8 cellular contexts compared by ENCODE assay signal in genomic region chr16:69724981-69725479, GRCh38. TPM values are rescaled to one million over a fixed set of nuclear protein-coding genes. Genes with fewer than 3 reads are reported as not detected.
DNase-seq lines count a peak whose midpoint lies in the region; ATAC-seq and TF ChIP-seq lines count a peak whose summit lies in the region.

No MANE protein-coding gene starts in this region.

- no peak for ATAC-seq in activated T-cell treated with anti-CD3 and anti-CD28 coated beads, Interleukin-2, amount 50 U/mL, for 4 hours
- no peak for ATAC-seq in activated CD8-positive, alpha-beta T cell treated with anti-CD3 and anti-CD28 coated beads, Interleukin-2, amount 10 ng/mL, durations not matched to agents 7 days and 5 days
- ATAC-seq in HG03159 (IDR thresholded peaks at IDR 0.05; ENCODE audit: unreplicated experiment), result no peak
- ATAC-seq in HG02588 (IDR thresholded peaks at IDR 0.05; ENCODE audit: unreplicated experiment), result no peak

- no peaks in the 10 kb centered on the region for H3K27me3 Mint-ChIP-seq in activated T-cell treated with anti-CD3 and anti-CD28 coated beads, Interleukin-2, amount 50 U/mL, for 4 hours (ENCODE audit: low read depth)
- no peaks in the 10 kb centered on the region for H3K27me3 Mint-ChIP-seq in activated CD8-positive, alpha-beta T cell treated with anti-CD3 and anti-CD28 coated beads, Interleukin-2, amount 10 ng/mL, durations not matched to agents 7 days and 5 days (ENCODE audit: low read depth)

- TF ChIP-seq CTCF in hepatocyte (IDR thresholded peaks at IDR 0.05; ENCODE audit: poor library complexity), result no peak
- no peak for TF ChIP-seq CTCF in thyroid gland (IDR thresholded peaks at IDR 0.05)

- peaks cover 12% of the 10 kb centered on the region for H3K4me1 ChIP-seq in hepatocyte (ENCODE audit: insufficient read depth)
- peaks cover 45 to 46% of the 10 kb centered on the region in 2 donors for H3K4me1 ChIP-seq in thyroid gland

- no peaks in the 10 kb centered on the region for H3K9me3 Mint-ChIP-seq in activated T-cell treated with anti-CD3 and anti-CD28 coated beads, Interleukin-2, amount 50 U/mL, for 4 hours
- no peaks in the 10 kb centered on the region for H3K9me3 Mint-ChIP-seq in activated CD8-positive, alpha-beta T cell treated with anti-CD3 and anti-CD28 coated beads, Interleukin-2, amount 10 ng/mL, durations not matched to agents 7 days and 5 days (ENCODE audit: insufficient read depth)

- H3K4me3 Mint-ChIP-seq in activated T-cell treated with anti-CD3 and anti-CD28 coated beads, Interleukin-2, amount 50 U/mL, for 4 hours, result peak overlapping the region; percentile 45
- peak overlapping the region; percentile 84 for H3K4me3 Mint-ChIP-seq in activated CD8-positive, alpha-beta T cell treated with anti-CD3 and anti-CD28 coated beads, Interleukin-2, amount 10 ng/mL, durations not matched to agents 7 days and 5 days

- H3K36me3 Mint-ChIP-seq in activated T-cell treated with anti-CD3 and anti-CD28 coated beads, Interleukin-2, amount 50 U/mL, for 4 hours (ENCODE audit: insufficient read depth), result no peaks in the 10 kb centered on the region
- no peaks in the 10 kb centered on the region for H3K36me3 Mint-ChIP-seq in activated CD8-positive, alpha-beta T cell treated with anti-CD3 and anti-CD28 coated beads, Interleukin-2, amount 10 ng/mL, durations not matched to agents 7 days and 5 days (ENCODE audit: low read depth)

- H3K27ac Mint-ChIP-seq in activated CD8-positive, alpha-beta T cell treated with anti-CD3 and anti-CD28 coated beads, Interleukin-2, amount 10 ng/mL, durations not matched to agents 7 days and 5 days, result peak overlapping the region; percentile 57

- POLR2A ChIA-PET in activated CD8-positive, alpha-beta T cell treated with anti-CD3 and anti-CD28 coated beads, Interleukin-2, amount 10 ng/mL, durations not matched to agents 7 days and 5 days (lab: Charles Lee), result interaction anchor here (4.9 kb wide), 1 partner anchor 29 kb away, joined by 35 read pairs; the partner anchor contains the start of gene NOB1

- H3K9me3 ChIP-seq in hepatocyte (ENCODE audit: low read depth) (no peaks in the 10 kb centered on the region), thyroid gland (no peaks in the 10 kb centered on the region)

- peaks cover 18% of the 10 kb centered on the region for H3K4me1 Mint-ChIP-seq in activated T-cell treated with anti-CD3 and anti-CD28 coated beads, Interleukin-2, amount 50 U/mL, for 4 hours (ENCODE audit: low read depth)
- peaks cover 51% of the 10 kb centered on the region for H3K4me1 Mint-ChIP-seq in activated CD8-positive, alpha-beta T cell treated with anti-CD3 and anti-CD28 coated beads, Interleukin-2, amount 10 ng/mL, durations not matched to agents 7 days and 5 days (ENCODE audit: low read depth)

- peak overlapping the region; percentile 82 for H3K4me2 ChIP-seq in hepatocyte

- H3K27ac ChIP-seq in hepatocyte (peak overlapping the region; percentile 87), thyroid gland (peak overlapping the region; percentile 84 to 92 (median 89))

- WGBS in hepatocyte (ENCODE audit: low lambda C conversion rate, missing lambda C conversion rate), result 50% methylated on average over 6 of the region's 6 CpGs
- WGBS in thyroid gland, 2 donors, result 63 to 64% methylated on average over 6 of the region's 6 CpGs

- H3K4me3 ChIP-seq in hepatocyte, result peak overlapping the region; percentile 28
- H3K4me3 ChIP-seq in thyroid gland (replicated peaks in 1 of 3), result peak overlapping the region in 1 of 3 donors; percentile 33

- H4K20me1 ChIP-seq in hepatocyte (ENCODE audit: insufficient read depth, poor library complexity, severe bottlenecking), result no peaks in the 10 kb centered on the region

- H3K9me2 ChIP-seq in hepatocyte (replicated peaks; ENCODE audit: insufficient read depth), result no peaks in the 10 kb centered on the region

- H3K79me2 ChIP-seq in hepatocyte, result peaks cover 21% of the 10 kb centered on the region

- CTCF ChIA-PET in activated CD8-positive, alpha-beta T cell treated with anti-CD3 and anti-CD28 coated beads, Interleukin-2, amount 10 ng/mL, durations not matched to agents 7 days and 5 days (lab: Charles Lee), result interaction anchor here (0.8 to 3.6 kb wide), 4 partner anchors 15 to 328 kb away, joined by 3 to 43 read pairs (median 10); partner anchors contain the start of gene NOB1

- intact Hi-C loops in thyroid gland (cut with DNase I), result no loop called here

- DNase-seq in activated T-cell treated with anti-CD3 and anti-CD28 coated beads, Interleukin-2, amount 50 U/mL, for 4 hours, result no peak
- no peak for DNase-seq in activated T-cell treated with anti-CD3 and anti-CD28 coated beads, Interleukin-2, amount 50 U/mL, for 48 hours
- DNase-seq in activated CD8-positive, alpha-beta T cell treated with anti-CD3 and anti-CD28 coated beads, Interleukin-2, amount 10 ng/mL, durations not matched to agents 7 days and 5 days, result no peak
- no peak for DNase-seq in hepatocyte (ENCODE audit: low spot score)
- DNase-seq in thyroid gland, result no peak
- no peak for DNase-seq in superior temporal gyrus (ENCODE audit: extremely low spot score)

- TF ChIP-seq POLR2A in thyroid gland (IDR thresholded peaks at IDR 0.05), result no peak

- H3K36me3 ChIP-seq in hepatocyte (replicated peaks; ENCODE audit: insufficient read depth, low read depth) (no peaks in the 10 kb centered on the region), thyroid gland (no peaks in the 10 kb centered on the region)

- H2AFZ ChIP-seq in hepatocyte, result no peak overlapping the region

- no peaks in the 10 kb centered on the region for H3K27me3 ChIP-seq in hepatocyte
- no peaks in the 10 kb centered on the region for H3K27me3 ChIP-seq in thyroid gland

RNA-seq across cellular contexts. Expression of gene NQO1, which starts 1.3 kb away (rescaled TPM):
- 1 to 10 TPM; 5.5 to 8.5 (median 6.0) TPM for total RNA-seq in activated T-cell treated with anti-CD3 and anti-CD28 coated beads, Interleukin-2, amount 50 U/mL, for 4 hours
- total RNA-seq in activated CD8-positive, alpha-beta T cell treated with anti-CD3 and anti-CD28 coated beads, Interleukin-2, amount 10 ng/mL, durations not matched to agents 7 days and 5 days, result 10 to 100 TPM; 18.3 to 20.1 TPM
- total RNA-seq in hepatocyte (131 and 132 TPM in 2 replicates), thyroid gland (1,000 to 10,000 TPM in 1 of 4 donors, 100 to 1,000 TPM in 3; 321 to 1,811 (median 577) TPM)
- 142 and 169 TPM in 2 replicates for polyA plus RNA-seq in hepatocyte

RNA-seq across cellular contexts. Expression of gene NOB1, which starts 29.7 kb away (rescaled TPM):
- total RNA-seq in activated T-cell treated with anti-CD3 and anti-CD28 coated beads, Interleukin-2, amount 50 U/mL, for 4 hours, result 100 to 1,000 TPM; 181 to 194 (median 181) TPM
- total RNA-seq in activated CD8-positive, alpha-beta T cell treated with anti-CD3 and anti-CD28 coated beads, Interleukin-2, amount 10 ng/mL, durations not matched to agents 7 days and 5 days, result 10 to 100 TPM; 53.3 to 58.8 TPM
- total RNA-seq in hepatocyte (23.9 and 34.6 TPM in 2 replicates), thyroid gland (10 to 100 TPM; 37.4 to 51.2 (median 43.1) TPM)
- 25.1 and 28.0 TPM in 2 replicates for polyA plus RNA-seq in hepatocyte

RNA-seq across cellular contexts. Expression of gene WWP2, which starts 37.1 kb away (rescaled TPM):
- 10 to 100 TPM; 34.7 to 44.2 (median 36.5) TPM for total RNA-seq in activated T-cell treated with anti-CD3 and anti-CD28 coated beads, Interleukin-2, amount 50 U/mL, for 4 hours
- 10 to 100 TPM; 60.1 to 64.5 TPM for total RNA-seq in activated CD8-positive, alpha-beta T cell treated with anti-CD3 and anti-CD28 coated beads, Interleukin-2, amount 10 ng/mL, durations not matched to agents 7 days and 5 days
- 19.9 and 26.2 TPM in 2 replicates for total RNA-seq in hepatocyte
- 19.1 and 23.1 TPM in 2 replicates for polyA plus RNA-seq in hepatocyte
- 10 to 100 TPM; 35.9 to 72.1 (median 47.7) TPM for total RNA-seq in thyroid gland
